10 cellular contexts compared by ENCODE assay signal in the genomic region with DNA sequence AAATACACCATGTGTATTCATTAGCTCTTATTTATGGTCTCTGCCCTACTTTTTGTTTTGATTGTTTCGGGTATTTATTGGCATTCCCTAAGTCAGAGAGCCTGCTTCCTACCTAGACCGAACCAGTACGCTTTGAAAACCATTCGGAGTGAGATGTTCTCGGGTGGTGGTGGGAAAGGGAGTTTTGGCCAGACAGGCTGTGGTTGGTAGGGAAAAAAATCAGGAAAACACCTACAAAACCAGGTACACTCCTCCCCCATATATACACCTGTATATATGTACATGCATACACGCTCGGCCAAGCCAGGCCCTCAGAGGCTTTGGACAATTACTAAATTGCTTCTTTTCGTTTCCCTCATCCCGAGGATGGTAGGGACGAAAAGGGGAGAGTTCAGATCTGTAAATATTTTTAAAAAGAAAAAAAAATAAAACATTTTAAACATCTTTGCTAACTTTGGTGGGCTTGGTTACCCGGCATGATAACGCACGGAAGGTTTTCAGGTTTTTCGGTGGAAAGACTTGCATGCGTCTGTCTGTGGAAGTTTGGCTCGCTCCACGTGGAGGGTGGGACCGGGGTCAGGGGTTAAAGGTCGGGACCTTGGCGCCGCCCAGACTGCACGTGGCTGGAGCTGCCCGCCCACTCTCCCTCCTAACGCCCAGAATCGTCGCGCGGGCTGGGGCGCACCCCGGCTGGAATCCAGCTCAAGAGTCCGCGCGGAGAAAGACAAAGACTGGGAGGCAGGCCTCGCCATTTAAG. TPM values are rescaled to one million over a fixed set of nuclear protein-coding genes. Genes with fewer than 3 reads are reported as not detected.
DNase-seq lines count a peak whose midpoint lies in the region; ATAC-seq, FAIRE-seq and TF ChIP-seq lines count a peak whose summit lies in the region.
"Had no signal": no experiment of that assay in that cellular context is flagged by ENCODE, and none has a peak within 500 bp of the region (broad histone marks: within the 10 kb centered on the region; RNA-seq: fewer than 3 reads in every experiment).

No MANE protein-coding gene starts in this region.

- H3K4me1 ChIP-seq in Panc1 (ENCODE audit: control insufficient read depth, insufficient read depth, low read length) (peaks cover 31% of the 10 kb centered on the region), esophagus muscularis mucosa (peaks cover 42 to 70% (median 59%) of the 10 kb centered on the region in 4 donors), psoas muscle (peaks cover 32% of the 10 kb centered on the region)

- intact Hi-C loops in Panc1 (cut with micrococcal nuclease; ENCODE audit: unreplicated experiment) (no loop called here), esophagus muscularis mucosa (cut with DNase I) (loop anchor here (10.0 kb wide), 1 partner anchor 196 kb away; the partner anchor contains the start of gene C10orf88), psoas muscle (cut with DNase I) (loop anchor here (5.0 to 10.0 kb wide), 3 partner anchors 136 to 196 kb away; partner anchors contain the start of genes ACADSB (in 1 of the 2), C10orf88 (in 1 of the 2) and IKZF5 (in 1 of the 2))

- no peak for TF ChIP-seq EP300 in esophagus muscularis mucosa (IDR thresholded peaks at IDR 0.05)

- H3K27me3 ChIP-seq in GM06990 (replicated peaks; ENCODE audit: control insufficient read depth, insufficient read depth, low read length), result no peaks in the 10 kb centered on the region; the same call in 1 of the 2 replicates
- H3K27me3 ChIP-seq in Panc1 (ENCODE audit: control insufficient read depth, insufficient read depth, low read length), result no peaks in the 10 kb centered on the region
- peaks cover 6 to 82% (median 70%) of the 10 kb centered on the region in 4 donors for H3K27me3 ChIP-seq in esophagus muscularis mucosa
- H3K27me3 ChIP-seq in psoas muscle (ENCODE audit: insufficient read depth in 3 of 3, low read length in 2 of 3), result peaks cover 3 to 80% (median 56%) of the 10 kb centered on the region in 3 donors

- H3K36me3 ChIP-seq in GM06990 (ENCODE audit: control insufficient read depth, insufficient read depth, low read length) (no peaks in the 10 kb centered on the region), Panc1 (ENCODE audit: control insufficient read depth, insufficient read depth, low read length) (peaks cover 4% of the 10 kb centered on the region), esophagus muscularis mucosa (no peaks in the 10 kb centered on the region), psoas muscle (ENCODE audit: insufficient read depth in 1 of 2, low read depth in 1 of 2) (peaks cover 0 to 2% of the 10 kb centered on the region in 2 donors)

- WGBS in esophagus muscularis mucosa, result 9% methylated on average over 28 of the region's 34 CpGs
- 6 to 10% (median 8%) methylated on average over 34 of the region's 34 CpGs for WGBS in psoas muscle, 3 donors

- POLR2A ChIA-PET in Panc1 (lab: Charles Lee), result no interaction called here

- BruUV-seq in Panc1 (replicated peaks; lab: Mats Ljungman, UMichigan), result no TSS peak

- no peak for TF ChIP-seq CTCF in GM06990 (IDR thresholded peaks at IDR 0.05; ENCODE audit: insufficient read depth, low read length, poor library complexity, severe bottlenecking)
- no peak for TF ChIP-seq CTCF in Panc1 (IDR thresholded peaks at IDR 0.05)
- TF ChIP-seq CTCF in esophagus muscularis mucosa (IDR thresholded peaks at IDR 0.05), result no peak
- TF ChIP-seq CTCF in psoas muscle (IDR thresholded peaks at IDR 0.05), result no peak

- H3K4me3 ChIP-seq in GM06990 (replicated peaks; ENCODE audit: low read depth, low read length) (peak overlapping the region; percentile 75), Panc1 (ENCODE audit: low read depth in 2 of 2, low read length in 2 of 2) (peak overlapping the region; percentile 33 to 50), esophagus muscularis mucosa (peak overlapping the region; percentile 40 to 56 (median 42)), psoas muscle (peak overlapping the region; percentile 58)

- in situ Hi-C loops in Panc1 (cut with HindIII; ENCODE audit: low pct_unique_long_range_greater_than_20kb, low sequenced_read_pairs), result no loop called here

- no peak for TF ChIP-seq POLR2A in esophagus muscularis mucosa (IDR thresholded peaks at IDR 0.05; ENCODE audit: low read depth)

- CTCF ChIA-PET in Panc1 (lab: Charles Lee), result interaction anchor here (0.6 kb wide), 1 partner anchor 14 kb away, joined by 4 read pairs; no protein-coding TSS in a partner anchor

- H3K9me3 ChIP-seq in Panc1 (ENCODE audit: control insufficient read depth, insufficient read depth, low read depth, low read length), result no peaks in the 10 kb centered on the region
- H3K9me3 ChIP-seq in esophagus muscularis mucosa, result no peaks in the 10 kb centered on the region
- no peaks in the 10 kb centered on the region for H3K9me3 ChIP-seq in psoas muscle

- no peak for ATAC-seq in Panc1
- ATAC-seq in psoas muscle, result no peak
- ATAC-seq in GM19452 (IDR thresholded peaks at IDR 0.05; ENCODE audit: unreplicated experiment), result no peak
- no peak for ATAC-seq in GM21381 (IDR thresholded peaks at IDR 0.05; ENCODE audit: unreplicated experiment)
- ATAC-seq: esophagus mucosa had no signal

- peak overlapping the region; percentile 81 for H3K27ac ChIP-seq in Panc1 (ENCODE audit: low read length)
- no peak overlapping the region for H3K27ac ChIP-seq in esophagus muscularis mucosa (replicated peaks in 1 of 4)
- H3K27ac ChIP-seq in psoas muscle, result no peak overlapping the region

- FAIRE-seq in HTR-8/SVneo (lab: Jason Lieb, UNC), result no peak

- DNase-seq in GM06990 (ENCODE audit: extremely low read depth, insufficient read length), result no peak
- no peak for DNase-seq in Panc1 (ENCODE audit: low read depth, low spot score)
- DNase-seq in esophagus muscularis mucosa (ENCODE audit: extremely low spot score), result no peak
- DNase-seq in psoas muscle, result peak in 1 of 2 donors; percentile 42
- DNase-seq in NCI-H345 treated with DMSO at 0.1 percent for 48 hours (lab: John Stamatoyannopoulos, UW; ENCODE audit: unreplicated experiment), result no peak
- no peak for DNase-seq in HTR-8/SVneo (ENCODE audit: insufficient read length, low spot score)

RNA-seq across cellular contexts. Expression of gene HMX2, which starts 2.5 kb away (rescaled TPM):
- total RNA-seq in Panc1 (2021; ENCODE audit: unreplicated experiment), result 2.7 TPM
- polyA plus RNA-seq in Panc1 (2012; ENCODE audit: insufficient read length), result 4.1 TPM
- not detected for total RNA-seq in esophagus muscularis mucosa
- total RNA-seq in psoas muscle, result not detected
- not detected for polyA plus RNA-seq in psoas muscle
- total RNA-seq: esophagus mucosa; T-helper 1 cell treated with Interleukin-12 subunit alpha and Interleukin-12 subunit beta and Interleukin-4 antibody, amounts not matched to agents 30 ng/mL and 1 ng/mL, for 36 hours had no signal

RNA-seq across cellular contexts. Expression of gene BUB3, which starts 3.8 kb away (rescaled TPM):
- total RNA-seq in Panc1 (2021; ENCODE audit: unreplicated experiment), result 237 TPM
- 189 TPM for polyA plus RNA-seq in Panc1 (2012; ENCODE audit: insufficient read length)
- 10 to 100 TPM; 67.9 to 90.1 (median 78.8) TPM for total RNA-seq in esophagus muscularis mucosa
- 10 to 100 TPM; 28.6 to 35.3 (median 31.2) TPM for total RNA-seq in psoas muscle
- 10 to 100 TPM; 32.9 to 67.3 (median 49.1) TPM for polyA plus RNA-seq in psoas muscle

RNA-seq across cellular contexts. Expression of gene HMX3, which starts 14.6 kb away (rescaled TPM):
- 15.2 TPM for total RNA-seq in Panc1 (2021; ENCODE audit: unreplicated experiment)
- polyA plus RNA-seq in Panc1 (2012; ENCODE audit: insufficient read length), result 11.9 TPM
- not detected for total RNA-seq in esophagus muscularis mucosa
- not detected for total RNA-seq in psoas muscle
- not detected for polyA plus RNA-seq in psoas muscle
- total RNA-seq: esophagus mucosa; T-helper 1 cell treated with Interleukin-12 subunit alpha and Interleukin-12 subunit beta and Interleukin-4 antibody, amounts not matched to agents 30 ng/mL and 1 ng/mL, for 36 hours had no signal

Comparison
In these comparisons a context has a peak if more than half of its experiments do, and no peak if none do; other contexts are left out.
1. RNA of gene HMX3, which starts 14.6 kb away (total RNA-seq): 15.2 TPM in Panc1 (single experiment); not detected in esophagus muscularis mucosa and not detected in psoas muscle; every median in the first group is over 10 times any median in the second.
2. Peak in every context shown above with its lines, with median percentiles within 50 percentile points of each other: H3K4me3 ChIP-seq.